Comparison of ENCODE assay signal across 9 cellular contexts in genomic region chr16:73016488-73016830, GRCh38. TPM values are rescaled to one million over a fixed set of nuclear protein-coding genes. Genes with fewer than 3 reads are reported as not detected.
DNase-seq lines count a peak whose midpoint lies in the region; ATAC-seq and TF ChIP-seq lines count a peak whose summit lies in the region.
"Had no signal": no experiment of that assay in that cellular context is flagged by ENCODE, and none has a peak within 500 bp of the region (broad histone marks: within the 10 kb centered on the region; RNA-seq: fewer than 3 reads in every experiment).

No MANE protein-coding gene starts in this region.

- no peaks in the 10 kb centered on the region for H3K36me3 ChIP-seq in GM23248 (ENCODE audit: low read depth)

- in situ Hi-C loops in GM23248 (cut with MboI), result no loop called here

- H3K36me3 Mint-ChIP-seq in activated B cell treated with CpG ODN at 0.5 μM for 24 hours (ENCODE audit: low read depth) (no peaks in the 10 kb centered on the region), type B pancreatic cell (peaks cover 28% of the 10 kb centered on the region)
- H3K36me3 Mint-ChIP-seq in effector memory CD8-positive, alpha-beta T cell (ENCODE audit: insufficient read depth), result peaks cover 4% of the 10 kb centered on the region
- no peaks in the 10 kb centered on the region for H3K36me3 Mint-ChIP-seq in stimulated activated effector memory CD8-positive, alpha-beta T cell treated with anti-CD3 and anti-CD28 coated beads, Interleukin-12 subunit alpha, Interleukin-12 subunit beta, amount 100 ng/mL, for 72 hours

- H3F3A ChIP-seq in GM23248 (ENCODE audit: insufficient read depth), result peaks cover 23% of the 10 kb centered on the region

- H3K27me3 ChIP-seq in GM23248 (replicated peaks; ENCODE audit: insufficient read depth), result no peaks in the 10 kb centered on the region

- H4K20me1 ChIP-seq in GM23248 (ENCODE audit: insufficient read depth), result peaks cover 6% of the 10 kb centered on the region; the same call in 1 of the 2 replicates

- CTCF ChIA-PET in activated B cell treated with CpG ODN at 0.5 μM for 24 hours (lab: Charles Lee), result no interaction called here

- no peaks in the 10 kb centered on the region for H3K9me3 ChIP-seq in GM23248 (ENCODE audit: low read depth)

- ATAC-seq in GM19324 (IDR thresholded peaks at IDR 0.05; ENCODE audit: low FRiP score, unreplicated experiment) (peak; percentile 36), HG02973 (IDR thresholded peaks at IDR 0.05; ENCODE audit: unreplicated experiment) (peak; percentile 50), activated B cell treated with CpG ODN at 0.5 μM for 24 hours (ENCODE audit: low read depth) (peak; percentile 25)
- ATAC-seq in effector memory CD8-positive, alpha-beta T cell (replicated peaks), result no peak
- ATAC-seq in stimulated activated effector memory CD8-positive, alpha-beta T cell treated with anti-CD3 and anti-CD28 coated beads, Interleukin-12 subunit alpha, Interleukin-12 subunit beta, amount 100 ng/mL, for 72 hours, result no peak
- ATAC-seq: activated CD4-positive, alpha-beta T cell treated with anti-CD3 and anti-CD28 coated beads for 36 hours had no signal

- H3K4me3 Mint-ChIP-seq in activated B cell treated with CpG ODN at 0.5 μM for 24 hours (peak overlapping the region; percentile 11), type B pancreatic cell (peak overlapping the region; percentile 65)
- no peak overlapping the region for H3K4me3 Mint-ChIP-seq in effector memory CD8-positive, alpha-beta T cell
- no peak overlapping the region for H3K4me3 Mint-ChIP-seq in stimulated activated effector memory CD8-positive, alpha-beta T cell treated with anti-CD3 and anti-CD28 coated beads, Interleukin-12 subunit alpha, Interleukin-12 subunit beta, amount 100 ng/mL, for 72 hours
- H3K4me3 Mint-ChIP-seq: activated CD4-positive, alpha-beta T cell treated with anti-CD3 and anti-CD28 coated beads for 36 hours had no signal

- H3K4me3 ChIP-seq in GM23248, result no peak overlapping the region

- H3K27me3 Mint-ChIP-seq in activated B cell treated with CpG ODN at 0.5 μM for 24 hours (no peaks in the 10 kb centered on the region), type B pancreatic cell (no peaks in the 10 kb centered on the region)
- H3K27me3 Mint-ChIP-seq in effector memory CD8-positive, alpha-beta T cell, result peaks cover 4 to 8% of the 10 kb centered on the region in 2 donors
- H3K27me3 Mint-ChIP-seq: activated CD4-positive, alpha-beta T cell treated with anti-CD3 and anti-CD28 coated beads for 36 hours had no signal

- H3K4me1 Mint-ChIP-seq in activated B cell treated with CpG ODN at 0.5 μM for 24 hours, result peaks cover 18% of the 10 kb centered on the region
- peaks cover 55% of the 10 kb centered on the region for H3K4me1 Mint-ChIP-seq in type B pancreatic cell (ENCODE audit: unreplicated experiment)
- H3K4me1 Mint-ChIP-seq in effector memory CD8-positive, alpha-beta T cell (ENCODE audit: low read depth in 2 of 2), result no peaks in the 10 kb centered on the region
- no peaks in the 10 kb centered on the region for H3K4me1 Mint-ChIP-seq in stimulated activated effector memory CD8-positive, alpha-beta T cell treated with anti-CD3 and anti-CD28 coated beads, Interleukin-12 subunit alpha, Interleukin-12 subunit beta, amount 100 ng/mL, for 72 hours
- H3K4me1 Mint-ChIP-seq: activated CD4-positive, alpha-beta T cell treated with anti-CD3 and anti-CD28 coated beads for 36 hours had no signal

- TF ChIP-seq CTCF in activated B cell treated with CpG ODN at 0.5 μM for 24 hours (IDR thresholded peaks at IDR 0.05) (no peak), type B pancreatic cell (conservative IDR thresholded peaks at IDR 0.05) (no peak)

- H3K4me1 ChIP-seq in GM23248 (ENCODE audit: insufficient read depth), result peaks cover 24% of the 10 kb centered on the region

- H3K9me2 ChIP-seq in GM23248 (ENCODE audit: insufficient read depth), result no peaks in the 10 kb centered on the region

- H3K27ac Mint-ChIP-seq in activated B cell treated with CpG ODN at 0.5 μM for 24 hours (peak overlapping the region; percentile 27), type B pancreatic cell (peak overlapping the region; percentile 90)
- no peak overlapping the region for H3K27ac Mint-ChIP-seq in effector memory CD8-positive, alpha-beta T cell
- H3K27ac Mint-ChIP-seq in stimulated activated effector memory CD8-positive, alpha-beta T cell treated with anti-CD3 and anti-CD28 coated beads, Interleukin-12 subunit alpha, Interleukin-12 subunit beta, amount 100 ng/mL, for 72 hours, result no peak overlapping the region
- H3K27ac Mint-ChIP-seq: activated CD4-positive, alpha-beta T cell treated with anti-CD3 and anti-CD28 coated beads for 36 hours had no signal

- no peak overlapping the region for H2AFZ ChIP-seq in GM23248

- intact Hi-C loops in activated B cell treated with CpG ODN at 0.5 μM for 24 hours (cut with micrococcal nuclease), result loop anchor here (1.0 to 2.0 kb wide), 2 partner anchors 20 to 32 kb away; partner anchors contain the start of gene ZFHX3

- H3K9me3 Mint-ChIP-seq in activated B cell treated with CpG ODN at 0.5 μM for 24 hours (no peaks in the 10 kb centered on the region), type B pancreatic cell (peaks cover 3% of the 10 kb centered on the region)
- H3K9me3 Mint-ChIP-seq in effector memory CD8-positive, alpha-beta T cell, result peaks cover 0 to 7% of the 10 kb centered on the region in 2 donors
- no peaks in the 10 kb centered on the region for H3K9me3 Mint-ChIP-seq in stimulated activated effector memory CD8-positive, alpha-beta T cell treated with anti-CD3 and anti-CD28 coated beads, Interleukin-12 subunit alpha, Interleukin-12 subunit beta, amount 100 ng/mL, for 72 hours

- H3K4me2 ChIP-seq in GM23248 (ENCODE audit: unreplicated experiment), result no peak overlapping the region

- peaks cover 99% of the 10 kb centered on the region for H3K79me2 ChIP-seq in GM23248 (ENCODE audit: insufficient read depth)

- H3K27ac ChIP-seq in GM23248, result no peak overlapping the region

- POLR2A ChIA-PET in activated B cell treated with CpG ODN at 0.5 μM for 24 hours (lab: Charles Lee), result no interaction called here

- DNase-seq in activated B cell treated with CpG ODN at 0.5 μM for 24 hours (no peak), type B pancreatic cell (ENCODE audit: extremely low spot score, unreplicated experiment) (no peak), GM23248 (no peak)
- DNase-seq in effector memory CD8-positive, alpha-beta T cell, result no peak
- no peak for DNase-seq in stimulated activated effector memory CD8-positive, alpha-beta T cell treated with anti-CD3 and anti-CD28 coated beads, Interleukin-12 subunit alpha, Interleukin-12 subunit beta, amount 100 ng/mL, for 72 hours (ENCODE audit: low spot score in 2 of 2)
- DNase-seq: activated CD4-positive, alpha-beta T cell treated with anti-CD3 and anti-CD28 coated beads for 36 hours; caudate nucleus had no signal

- 98 to 100% methylated on average over 2 of the region's 2 CpGs for WGBS in GM23248 (ENCODE audit: low coverage in 1 of 2, low lambda C conversion rate in 2 of 2, missing lambda C conversion rate in 2 of 2), 2 experiments

- H3K9ac ChIP-seq in GM23248, result no peak overlapping the region

RNA-seq across cellular contexts. Expression of gene ZFHX3, which starts 31.5 kb away (rescaled TPM):
- 9.2 and 9.6 TPM in 2 replicates for total RNA-seq in activated B cell treated with CpG ODN at 0.5 μM for 24 hours
- 47.4 and 48.5 TPM in 2 replicates for total RNA-seq in type B pancreatic cell (ENCODE audit: low replicate concordance)
- total RNA-seq in GM23248 (2014; rRNA removed; shearing (Covaris generic)), result 2.7 and 3.9 TPM in 2 replicates
- polyA plus RNA-seq in GM23248 (2016; fragmentation: Nextera tagmentation; extraction: Ambion mirVana), result 2.8 and 2.9 TPM in 2 replicates

Comparison
In these comparisons a context has a peak if more than half of its experiments do, and no peak if none do; other contexts are left out.
1. ATAC-seq: peak in GM19324 (single experiment), HG02973 (single experiment) and activated B cell treated with CpG ODN at 0.5 μM for 24 hours (single experiment); none in effector memory CD8-positive, alpha-beta T cell (single experiment) and stimulated activated effector memory CD8-positive, alpha-beta T cell treated with anti-CD3 and anti-CD28 coated beads, Interleukin-12 subunit alpha, Interleukin-12 subunit beta, amount 100 ng/mL, for 72 hours (single experiment).
2. H3K27ac Mint-ChIP-seq: peak in activated B cell treated with CpG ODN at 0.5 μM for 24 hours (single experiment) and type B pancreatic cell (single experiment); none in effector memory CD8-positive, alpha-beta T cell (0 of 2) and stimulated activated effector memory CD8-positive, alpha-beta T cell treated with anti-CD3 and anti-CD28 coated beads, Interleukin-12 subunit alpha, Interleukin-12 subunit beta, amount 100 ng/mL, for 72 hours (single experiment).
3. H3K4me3 Mint-ChIP-seq: peak in activated B cell treated with CpG ODN at 0.5 μM for 24 hours (single experiment) and type B pancreatic cell (single experiment); none in effector memory CD8-positive, alpha-beta T cell (0 of 2) and stimulated activated effector memory CD8-positive, alpha-beta T cell treated with anti-CD3 and anti-CD28 coated beads, Interleukin-12 subunit alpha, Interleukin-12 subunit beta, amount 100 ng/mL, for 72 hours (single experiment).